Comparison of ENCODE assay signal across 21 cellular contexts in the genomic region with DNA sequence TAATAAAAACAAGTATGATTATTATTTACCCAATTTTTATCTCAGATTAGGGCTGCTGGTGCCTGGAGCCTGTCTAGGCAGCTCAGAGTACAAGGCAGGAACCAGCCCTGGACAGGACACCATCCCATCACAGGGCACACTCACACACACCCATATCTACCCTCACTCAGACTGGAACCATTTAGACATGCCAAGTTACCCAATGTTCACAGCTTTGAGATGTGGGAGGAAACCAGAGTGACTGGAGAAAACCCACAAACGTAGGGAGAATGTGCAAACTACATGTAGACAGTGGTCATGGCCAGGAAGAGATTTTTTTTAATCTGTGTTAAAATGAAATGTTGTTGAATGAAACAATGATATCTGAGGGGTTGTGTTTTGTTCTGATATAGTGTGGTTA.
"Had no signal": no experiment of that assay in that cellular context is flagged by ENCODE, and none has a peak within 500 bp of the region (broad histone marks: within the 10 kb centered on the region; RNA-seq: fewer than 3 reads in every experiment).

No MANE protein-coding gene starts in this region.

- H3K4me3 Mint-ChIP-seq: mesothelial cell of epicardium; natural killer cell; stimulated activated naive B cell treated with anti-CD40 and anti-IgM and Interleukin-4, amounts not matched to agents 10 μg/mL and 1 μg/mL and 100 μg/mL, for 72 hours had no signal

- H3K36me3 Mint-ChIP-seq: stimulated activated naive B cell treated with anti-CD40 and anti-IgM and Interleukin-4, amounts not matched to agents 10 μg/mL and 1 μg/mL and 100 μg/mL, for 72 hours had no signal

- ATAC-seq: right lobe of liver; stimulated activated naive B cell treated with anti-CD40 and anti-IgM and Interleukin-4, amounts not matched to agents 10 μg/mL and 1 μg/mL and 100 μg/mL, for 72 hours; stimulated activated naive CD8-positive, alpha-beta T cell treated with anti-CD3 and anti-CD28 coated beads, Interleukin-15, Interleukin-2, amounts not matched to agents 100 U/mL and 50 U/mL, for 24 hours had no signal

- H3K4me1 Mint-ChIP-seq: mesothelial cell of epicardium, naive B cell had no signal

- DNase-seq: hypothalamus; islet precursor cell; left ventricle myocardium inferior; mesendoderm; naive B cell; natural killer cell; ovary; right lobe of liver; stimulated activated CD4-positive, alpha-beta T cell treated with anti-CD3 and anti-CD28 coated beads, Interleukin-12 subunit alpha, Interleukin-12 subunit beta, amount 100 ng/mL, for 4 hours; stimulated activated CD4-positive, alpha-beta T cell treated with anti-CD3 and anti-CD28 coated beads, Interleukin-15, amount 100 ng/mL, for 24 hours; stimulated activated CD4-positive, alpha-beta T cell treated with anti-CD3 and anti-CD28 coated beads, Interleukin-2, amount 100 ng/mL, for 24 hours; stimulated activated CD4-positive, alpha-beta T cell treated with anti-CD3 and anti-CD28 coated beads, Interleukin-4, amount 100 ng/mL, for 1 hour; stimulated activated naive B cell treated with anti-CD40 and anti-IgM and Interleukin-4, amounts not matched to agents 10 μg/mL and 1 μg/mL and 100 μg/mL, for 72 hours; stimulated activated naive CD8-positive, alpha-beta T cell treated with anti-CD3 and anti-CD28 coated beads, Interleukin-15, Interleukin-2, amounts not matched to agents 100 U/mL and 50 U/mL, for 24 hours; stomach; testis; thyroid gland; transverse colon; upper lobe of left lung had no signal

- H3K27ac Mint-ChIP-seq: mesothelial cell of epicardium; naive B cell; natural killer cell; progenitor cell of endocrine pancreas; stimulated activated naive B cell treated with anti-CD40 and anti-IgM and Interleukin-4, amounts not matched to agents 10 μg/mL and 1 μg/mL and 100 μg/mL, for 72 hours had no signal

- H3K27me3 Mint-ChIP-seq: naive B cell; progenitor cell of endocrine pancreas; stimulated activated naive B cell treated with anti-CD40 and anti-IgM and Interleukin-4, amounts not matched to agents 10 μg/mL and 1 μg/mL and 100 μg/mL, for 72 hours had no signal
